ENCODE assay signal across 8 cellular contexts in the genomic region with DNA sequence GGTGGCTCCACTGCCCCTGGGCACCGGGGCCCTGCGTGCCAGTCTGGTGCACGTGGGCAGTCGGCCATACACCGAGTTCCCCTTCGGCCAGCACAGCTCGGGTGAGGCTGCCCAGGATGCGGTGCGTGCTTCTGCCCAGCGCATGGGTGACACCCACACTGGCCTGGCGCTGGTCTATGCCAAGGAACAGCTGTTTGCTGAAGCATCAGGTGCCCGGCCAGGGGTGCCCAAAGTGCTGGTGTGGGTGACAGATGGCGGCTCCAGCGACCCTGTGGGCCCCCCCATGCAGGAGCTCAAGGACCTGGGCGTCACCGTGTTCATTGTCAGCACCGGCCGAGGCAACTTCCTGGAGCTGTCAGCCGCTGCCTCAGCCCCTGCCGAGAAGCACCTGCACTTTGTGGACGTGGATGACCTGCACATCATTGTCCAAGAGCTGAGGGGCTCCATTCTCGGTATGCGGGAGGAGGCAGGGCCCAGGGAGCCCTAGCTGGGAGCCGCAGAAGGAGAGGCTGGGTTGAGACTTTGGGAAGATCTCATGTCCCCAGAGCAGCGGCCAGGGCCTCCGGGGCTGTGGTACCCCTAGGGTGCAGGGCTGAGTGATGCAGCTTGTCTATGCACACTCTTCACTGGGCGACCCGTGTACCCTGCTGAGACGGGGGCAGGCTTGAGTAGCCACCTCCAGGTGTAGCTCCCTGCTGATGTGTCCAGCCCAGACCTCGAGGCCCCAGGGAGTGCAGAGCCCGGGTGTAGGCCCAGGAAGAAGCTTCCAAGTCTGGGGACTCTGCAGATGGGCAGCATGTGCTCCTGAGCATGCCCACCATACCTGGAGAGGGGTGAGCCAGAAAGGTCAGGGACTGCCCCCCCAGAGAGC. TPM values are rescaled to one million over a fixed set of nuclear protein-coding genes. Genes with fewer than 3 reads are reported as not detected.
DNase-seq lines count a peak whose midpoint lies in the region; ATAC-seq and TF ChIP-seq lines count a peak whose summit lies in the region.
"Had no signal": no experiment of that assay in that cellular context is flagged by ENCODE, and none has a peak within 500 bp of the region (broad histone marks: within the 10 kb centered on the region; RNA-seq: fewer than 3 reads in every experiment).

No MANE protein-coding gene starts in this region.

- H2AFZ ChIP-seq in IMR-90 (replicated peaks; ENCODE audit: low read length, poor library complexity) = no peak overlapping the region
- no peak overlapping the region for H2AFZ ChIP-seq in hepatocyte

- 90% methylated on average over 26 of the region's 31 CpGs; no CpG with 5 or more reads in 1 of the 2 experiments for WGBS in IMR-90 (ENCODE audit: extremely low coverage in 2 of 2, insufficient read length in 1 of 2), 2 experiments
- 92% methylated on average over 31 of the region's 31 CpGs for WGBS in hepatocyte (ENCODE audit: low lambda C conversion rate, missing lambda C conversion rate)

- TF ChIP-seq CTCF in IMR-90 (conservative IDR thresholded peaks at IDR 0.05; ENCODE audit: low read depth, low read length) = no peak
- TF ChIP-seq CTCF in hepatocyte (IDR thresholded peaks at IDR 0.05; ENCODE audit: poor library complexity) = no peak

- no peak overlapping the region for H2AK5ac ChIP-seq in IMR-90 (ENCODE audit: low read depth, low read length)

- H3K27ac ChIP-seq in IMR-90 (ENCODE audit: insufficient read depth, low read length) (no peak overlapping the region), hepatocyte (peak overlapping the region; percentile 47)
- H3K27ac ChIP-seq: epithelial cell of prostate had no signal

- H3K4me1 ChIP-seq in IMR-90 (ENCODE audit: control insufficient read depth, insufficient read depth, low read length) (peaks cover 10% of the 10 kb centered on the region; the same call in 1 of the 2 replicates), hepatocyte (ENCODE audit: insufficient read depth) (peaks cover 60% of the 10 kb centered on the region)

- 0 out of 4 replicates have a peak, but pooled peaks cover 0 to 3% of the 10 kb centered on the region in 2 experiments for H3K79me1 ChIP-seq in IMR-90 (ENCODE audit: low read depth in 1 of 2, low read length in 2 of 2)

- no peak overlapping the region for H3K4me3 ChIP-seq in IMR-90 (ENCODE audit: insufficient read depth, low read depth, low read length)
- no peak overlapping the region for H3K4me3 ChIP-seq in hepatocyte

- H2AK9ac ChIP-seq in IMR-90 (replicated peaks; ENCODE audit: low read depth, low read length, poor library complexity) = peak overlapping the region; percentile 70

- no peak overlapping the region for H3K56ac ChIP-seq in IMR-90 (ENCODE audit: extremely low read depth, insufficient read depth, low read length)

- in situ Hi-C loops in IMR-90 (cut with MboI; ENCODE audit: low sequenced_read_pairs) = no loop called here

- TF ChIP-seq POLR2A in IMR-90 (IDR thresholded peaks at IDR 0.05; ENCODE audit: low read depth, low read length) = no peak

- H3K9me3 ChIP-seq in IMR-90 (ENCODE audit: control insufficient read depth, insufficient read depth, low read length) (no peaks in the 10 kb centered on the region), hepatocyte (ENCODE audit: low read depth) (no peaks in the 10 kb centered on the region)

- no peak overlapping the region for H4K5ac ChIP-seq in IMR-90 (ENCODE audit: low read depth, low read length)

- POLR2A ChIA-PET in IMR-90 (lab: Charles Lee; ENCODE audit: unreplicated experiment) = no interaction called here

- peaks cover 18% of the 10 kb centered on the region for H3K79me2 ChIP-seq in hepatocyte

- CTCF ChIA-PET in IMR-90 (lab: Yijun Ruan, JAX) = interaction anchor here (0.5 kb wide), 1 partner anchor 11 kb away, joined by 4 read pairs; no protein-coding TSS in a partner anchor

- H4K91ac ChIP-seq in IMR-90 (ENCODE audit: insufficient read depth, low read depth, low read length) = no peak overlapping the region

- H3K23ac ChIP-seq in IMR-90 (ENCODE audit: low read depth, low read length) = no peak overlapping the region

- no peaks in the 10 kb centered on the region for H4K20me1 ChIP-seq in IMR-90 (ENCODE audit: insufficient read depth, low read length)
- H4K20me1 ChIP-seq in hepatocyte (ENCODE audit: insufficient read depth, poor library complexity, severe bottlenecking) = no peaks in the 10 kb centered on the region

- no peak overlapping the region for H3K4ac ChIP-seq in IMR-90 (ENCODE audit: low read depth, low read length)

- H2BK120ac ChIP-seq in IMR-90 (ENCODE audit: low read depth, low read length) = no peak overlapping the region

- dilution Hi-C loops in IMR-90 (cut with HindIII; ENCODE audit: low sequenced_read_pairs, unreplicated experiment) = no loop called here

- H2BK15ac ChIP-seq in IMR-90 (ENCODE audit: low read depth, low read length) = no peak overlapping the region

- no peak for TF ChIP-seq RAD21 in IMR-90 (IDR thresholded peaks at IDR 0.05; ENCODE audit: low read length)

- H3K9ac ChIP-seq in IMR-90 (ENCODE audit: low read depth, low read length) = no peak overlapping the region

- no peaks in the 10 kb centered on the region for H3K9me2 ChIP-seq in hepatocyte (replicated peaks; ENCODE audit: insufficient read depth)

- no peak overlapping the region for H2BK20ac ChIP-seq in IMR-90 (ENCODE audit: low read depth, low read length)

- 0 out of 2 replicates have a peak, but pooled peaks cover 7% of the 10 kb centered on the region for H3K9me1 ChIP-seq in IMR-90 (ENCODE audit: insufficient read depth, low read length)

- H3K14ac ChIP-seq in IMR-90 (replicated peaks; ENCODE audit: low read depth, low read length) = no peak overlapping the region

- H3K18ac ChIP-seq in IMR-90 (ENCODE audit: low read depth, low read length) = no peak overlapping the region

- H3K4me2 ChIP-seq in IMR-90 (ENCODE audit: low read depth, low read length) = no peak overlapping the region
- peak overlapping the region; percentile 96 for H3K4me2 ChIP-seq in hepatocyte

- H3K27me3 ChIP-seq in IMR-90 (ENCODE audit: control insufficient read depth, insufficient read depth, low read length) (no peaks in the 10 kb centered on the region; the same call in 1 of the 2 replicates), hepatocyte (no peaks in the 10 kb centered on the region)

- DNase-seq in 8988T (peak; percentile 59), IMR-90 (no peak), hepatocyte (ENCODE audit: low spot score) (no peak), RPMI8226 (no peak)
- DNase-seq: Kasumi-1 had no signal

- BruUV-seq in IMR-90 (replicated peaks; lab: Mats Ljungman, UMichigan) = no TSS peak

- H2BK5ac ChIP-seq in IMR-90 (ENCODE audit: low read depth, low read length, poor library complexity, severe bottlenecking) = no peak overlapping the region

- intact Hi-C loops in IMR-90 (cut with micrococcal nuclease) = no loop called here

- no peak for ATAC-seq in IMR-90 (ENCODE audit: low read depth)
- no peak for ATAC-seq in GM18498 (IDR thresholded peaks at IDR 0.05; ENCODE audit: unreplicated experiment)
- no peak for ATAC-seq in GM18511 (IDR thresholded peaks at IDR 0.05; ENCODE audit: unreplicated experiment)

- no peaks in the 10 kb centered on the region for H3K36me3 ChIP-seq in IMR-90 (ENCODE audit: control insufficient read depth, insufficient read depth, low read length)
- no peaks in the 10 kb centered on the region for H3K36me3 ChIP-seq in hepatocyte (replicated peaks; ENCODE audit: insufficient read depth, low read depth)

- H4K8ac ChIP-seq in IMR-90 (ENCODE audit: low read depth in 2 of 2, low read length in 2 of 2) = no peak overlapping the region

TF ChIP-seq in IMR-90, 13 proteins besides CTCF, POLR2A, EP300 and RAD21:
- TF ChIP-seq CHD1 (IDR thresholded peaks at IDR 0.05; ENCODE audit: low read depth, low read length) (no peak), RFX5 (IDR thresholded peaks at IDR 0.05; ENCODE audit: low read depth, low read length) (no peak), SMC3 (IDR thresholded peaks at IDR 0.05; ENCODE audit: low read depth, low read length) (no peak), MAFK (IDR thresholded peaks at IDR 0.05; ENCODE audit: low read depth, low read length) (no peak)

RNA-seq across cellular contexts. Expression of gene VWA1, which starts 1.8 kb away (rescaled TPM):
- total RNA-seq in IMR-90 (2012; rRNA removed) (0.83 and 1.1 TPM in 2 replicates), hepatocyte (37.7 and 38.1 TPM in 2 replicates)
- polyA plus RNA-seq in IMR-90 (2012; rRNA removed) (6.1 and 9.2 TPM in 2 replicates), hepatocyte (114 and 131 TPM in 2 replicates)
- 6.9 and 16.6 TPM in 2 replicates for polyA plus RNA-seq in IMR-90 (2012; cell fraction: cytosol; rRNA removed)
- 5.7 and 10.7 TPM in 2 replicates for polyA plus RNA-seq in IMR-90 (2012; cell fraction: nucleus; rRNA removed; ENCODE audit: low replicate concordance)

RNA-seq across cellular contexts. Expression of gene ATAD3C, which starts 12.2 kb away (rescaled TPM):
- total RNA-seq in IMR-90 (2012; rRNA removed) = not detected in 2 replicates
- not detected in 2 replicates for polyA plus RNA-seq in IMR-90 (2012; rRNA removed)
- not detected in 2 replicates for polyA plus RNA-seq in IMR-90 (2012; cell fraction: cytosol; rRNA removed)
- polyA plus RNA-seq in IMR-90 (2012; cell fraction: nucleus; rRNA removed; ENCODE audit: low replicate concordance) = 0.16 and 0.21 TPM in 2 replicates
- total RNA-seq in hepatocyte = 0.10 TPM in 1 of 2 replicates, not detected in the other
- polyA plus RNA-seq in hepatocyte = 0.99 and 1.2 TPM in 2 replicates

RNA-seq across cellular contexts. Expression of gene ANKRD65, which starts 16.2 kb away (rescaled TPM):
- total RNA-seq in IMR-90 (2012; rRNA removed) (under 0.01 TPM in 1 of 2 replicates, not detected in the other), hepatocyte (2.1 and 6.5 TPM in 2 replicates)
- polyA plus RNA-seq in IMR-90 (2012; rRNA removed) (0.09 and 0.11 TPM in 2 replicates), hepatocyte (5.5 and 7.3 TPM in 2 replicates)
- 0.03 and 0.10 TPM in 2 replicates for polyA plus RNA-seq in IMR-90 (2012; cell fraction: cytosol; rRNA removed)
- polyA plus RNA-seq in IMR-90 (2012; cell fraction: nucleus; rRNA removed; ENCODE audit: low replicate concordance) = 0.17 and 0.24 TPM in 2 replicates

RNA-seq across cellular contexts. Expression of gene MRPL20, which starts 30.2 kb away (rescaled TPM):
- total RNA-seq in IMR-90 (2012; rRNA removed) (141 and 149 TPM in 2 replicates), hepatocyte (107 and 115 TPM in 2 replicates)
- polyA plus RNA-seq in IMR-90 (2012; rRNA removed) (157 and 172 TPM in 2 replicates), hepatocyte (176 and 193 TPM in 2 replicates)
- polyA plus RNA-seq in IMR-90 (2012; cell fraction: cytosol; rRNA removed) = 121 and 215 TPM in 2 replicates
- 86.1 and 87.0 TPM in 2 replicates for polyA plus RNA-seq in IMR-90 (2012; cell fraction: nucleus; rRNA removed; ENCODE audit: low replicate concordance)

RNA-seq across cellular contexts. Expression of gene ATAD3B, which starts 34.3 kb away (rescaled TPM):
- total RNA-seq in IMR-90 (2012; rRNA removed) = 13.8 and 28.6 TPM in 2 replicates
- polyA plus RNA-seq in IMR-90 (2012; rRNA removed) = 29.0 and 38.7 TPM in 2 replicates
- 20.6 and 25.1 TPM in 2 replicates for polyA plus RNA-seq in IMR-90 (2012; cell fraction: cytosol; rRNA removed)
- 198 and 272 TPM in 2 replicates for polyA plus RNA-seq in IMR-90 (2012; cell fraction: nucleus; rRNA removed; ENCODE audit: low replicate concordance)
- total RNA-seq in hepatocyte = 11.4 and 13.4 TPM in 2 replicates
- 33.2 and 40.5 TPM in 2 replicates for polyA plus RNA-seq in hepatocyte

Comparison
In these comparisons a context has a peak if more than half of its experiments do, and no peak if none do; other contexts are left out.
1. RNA of gene VWA1, which starts 1.8 kb away (total RNA-seq): 37.7 to 38.1 TPM in hepatocyte; 0.83 to 1.1 TPM in IMR-90; every median in the first group is over 10 times any median in the second.